Comparison of ENCODE assay signal across 1 cellular context in genomic region chr1:28428012-28428411, GRCh38.
TF ChIP-seq lines count a peak whose summit lies in the region.

No MANE protein-coding gene starts in this region.

TF ChIP-seq in GM12878, 131 proteins besides CTCF, POLR2A, EP300 and RAD21:
- TF ChIP-seq IKZF1 (conservative IDR thresholded peaks at IDR 0.05) (peak; percentile 38), SPI1 (IDR thresholded peaks at IDR 0.05; ENCODE audit: borderline replicate concordance, insufficient read depth, low read depth, low read length) (peak; percentile 89), JUNB (IDR thresholded peaks at IDR 0.05) (peak; percentile 19; the same call in 1 of the 2 replicates), IRF5 (IDR thresholded peaks at IDR 0.05; ENCODE audit: borderline replicate concordance) (no peak), USF2 (IDR thresholded peaks at IDR 0.05; ENCODE audit: borderline replicate concordance, low read depth, low read length) (peak; percentile 8; the same call in 1 of the 2 replicates), SKIL (IDR thresholded peaks at IDR 0.05; ENCODE audit: low read depth, poor library complexity, severe bottlenecking) (no peak), BCL11A (IDR thresholded peaks at IDR 0.05; ENCODE audit: low read depth, low read length) (no peak), RUNX3 (IDR thresholded peaks at IDR 0.05; ENCODE audit: low read length) (peak; percentile 58; the same call in 1 of the 2 replicates), ZNF687 (IDR thresholded peaks at IDR 0.05) (0 out of 2 replicates have a peak, but pooled peaks have one; percentile 20), RAD51 (IDR thresholded peaks at IDR 0.05) (peak; percentile 85), IKZF2 (IDR thresholded peaks at IDR 0.05) (peak; percentile 79 to 81; a peak in 3 of 4 replicates), MTA2 (IDR thresholded peaks at IDR 0.05; ENCODE audit: low read depth) (peak; percentile 51; the same call in 1 of the 2 replicates), LARP7 (IDR thresholded peaks at IDR 0.05) (no peak), ATF7 (IDR thresholded peaks at IDR 0.05; ENCODE audit: low read depth) (peak; percentile 62), RELB (IDR thresholded peaks at IDR 0.05; ENCODE audit: low read depth) (peak; percentile 58; the same call in 1 of the 2 replicates), RB1 (IDR thresholded peaks at IDR 0.05; ENCODE audit: borderline replicate concordance) (no peak)
